Comparison of ENCODE assay signal across 2 cellular contexts in the genomic region with DNA sequence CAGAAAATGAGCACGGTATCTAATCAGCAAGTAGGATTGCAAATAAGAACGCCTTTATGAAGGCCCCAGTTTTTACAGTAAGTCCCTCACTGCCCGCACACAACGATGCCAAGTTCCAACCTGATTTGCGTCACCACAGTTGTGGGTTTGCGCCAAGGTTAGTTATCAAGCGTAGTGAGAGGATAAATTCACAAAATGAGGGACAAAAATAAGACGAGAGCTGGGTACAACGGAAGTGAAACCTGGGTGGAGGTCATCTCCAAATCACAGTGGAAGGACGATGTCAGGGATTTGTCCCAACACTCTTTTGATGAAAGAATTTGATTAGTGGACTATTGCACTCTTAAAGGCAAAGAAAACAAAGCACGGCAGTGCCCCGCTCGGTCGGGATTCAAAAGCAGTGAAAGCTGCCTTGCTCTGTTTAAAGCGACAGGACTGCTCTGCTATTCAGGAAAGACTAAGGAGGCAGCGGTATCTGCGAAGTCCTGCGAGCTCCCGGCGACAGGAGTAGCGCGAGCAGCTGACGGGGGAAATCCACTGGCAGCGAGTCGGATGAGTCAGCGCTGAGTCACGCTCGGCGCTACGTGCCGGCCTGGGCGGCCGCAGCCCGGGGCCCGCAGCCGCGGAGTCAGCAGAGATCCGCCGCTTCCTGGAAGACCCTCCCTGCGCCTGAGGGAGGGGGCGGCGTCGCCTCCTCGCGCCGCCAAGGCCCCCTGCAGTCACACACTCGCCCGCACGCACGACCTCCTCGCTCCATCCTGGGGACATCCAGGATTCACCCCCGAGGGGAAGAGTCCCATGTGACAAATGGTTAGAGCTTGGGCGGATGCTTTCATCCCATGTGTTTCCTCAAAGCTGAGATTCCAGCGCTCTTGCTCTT.
TF ChIP-seq lines count a peak whose summit lies in the region.

No MANE protein-coding gene starts in this region.

TF ChIP-seq in HCT116, 20 proteins besides CTCF, POLR2A, EP300 and RAD21 (continued from another document):
- TF ChIP-seq, protein P1, sequence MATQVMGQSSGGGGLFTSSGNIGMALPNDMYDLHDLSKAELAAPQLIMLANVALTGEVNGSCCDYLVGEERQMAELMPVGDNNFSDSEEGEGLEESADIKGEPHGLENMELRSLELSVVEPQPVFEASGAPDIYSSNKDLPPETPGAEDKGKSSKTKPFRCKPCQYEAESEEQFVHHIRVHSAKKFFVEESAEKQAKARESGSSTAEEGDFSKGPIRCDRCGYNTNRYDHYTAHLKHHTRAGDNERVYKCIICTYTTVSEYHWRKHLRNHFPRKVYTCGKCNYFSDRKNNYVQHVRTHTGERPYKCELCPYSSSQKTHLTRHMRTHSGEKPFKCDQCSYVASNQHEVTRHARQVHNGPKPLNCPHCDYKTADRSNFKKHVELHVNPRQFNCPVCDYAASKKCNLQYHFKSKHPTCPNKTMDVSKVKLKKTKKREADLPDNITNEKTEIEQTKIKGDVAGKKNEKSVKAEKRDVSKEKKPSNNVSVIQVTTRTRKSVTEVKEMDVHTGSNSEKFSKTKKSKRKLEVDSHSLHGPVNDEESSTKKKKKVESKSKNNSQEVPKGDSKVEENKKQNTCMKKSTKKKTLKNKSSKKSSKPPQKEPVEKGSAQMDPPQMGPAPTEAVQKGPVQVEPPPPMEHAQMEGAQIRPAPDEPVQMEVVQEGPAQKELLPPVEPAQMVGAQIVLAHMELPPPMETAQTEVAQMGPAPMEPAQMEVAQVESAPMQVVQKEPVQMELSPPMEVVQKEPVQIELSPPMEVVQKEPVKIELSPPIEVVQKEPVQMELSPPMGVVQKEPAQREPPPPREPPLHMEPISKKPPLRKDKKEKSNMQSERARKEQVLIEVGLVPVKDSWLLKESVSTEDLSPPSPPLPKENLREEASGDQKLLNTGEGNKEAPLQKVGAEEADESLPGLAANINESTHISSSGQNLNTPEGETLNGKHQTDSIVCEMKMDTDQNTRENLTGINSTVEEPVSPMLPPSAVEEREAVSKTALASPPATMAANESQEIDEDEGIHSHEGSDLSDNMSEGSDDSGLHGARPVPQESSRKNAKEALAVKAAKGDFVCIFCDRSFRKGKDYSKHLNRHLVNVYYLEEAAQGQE (IDR thresholded peaks at IDR 0.05; ENCODE audit: low read depth): no peak
- TF ChIP-seq EGR1 (IDR thresholded peaks at IDR 0.05; ENCODE audit: low read depth) (no peak), SP1 (IDR thresholded peaks at IDR 0.05; ENCODE audit: low read depth) (no peak), SIN3A (IDR thresholded peaks at IDR 0.05; ENCODE audit: low read depth) (no peak), EZH2 (IDR thresholded peaks at IDR 0.05) (no peak), CEBPB (IDR thresholded peaks at IDR 0.05; ENCODE audit: low read depth) (no peak), EZH2phosphoT487 (IDR thresholded peaks at IDR 0.05; ENCODE audit: borderline replicate concordance) (no peak), FOSL1 (IDR thresholded peaks at IDR 0.05; ENCODE audit: low read depth) (no peak), POLR2AphosphoS5 (IDR thresholded peaks at IDR 0.05; ENCODE audit: low read depth, low read length) (peak; percentile 90), JUND (IDR thresholded peaks at IDR 0.05) (no peak), ELF1 (IDR thresholded peaks at IDR 0.05; ENCODE audit: borderline replicate concordance, low read depth) (no peak), YY1 (IDR thresholded peaks at IDR 0.05; ENCODE audit: extremely low read depth, insufficient replicate concordance, low read depth, low read length) (no peak)
- TF ChIP-seq, protein P2, sequence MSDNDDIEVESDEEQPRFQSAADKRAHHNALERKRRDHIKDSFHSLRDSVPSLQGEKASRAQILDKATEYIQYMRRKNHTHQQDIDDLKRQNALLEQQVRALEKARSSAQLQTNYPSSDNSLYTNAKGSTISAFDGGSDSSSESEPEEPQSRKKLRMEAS (IDR thresholded peaks at IDR 0.05): no peak
- TF ChIP-seq, protein P3, sequence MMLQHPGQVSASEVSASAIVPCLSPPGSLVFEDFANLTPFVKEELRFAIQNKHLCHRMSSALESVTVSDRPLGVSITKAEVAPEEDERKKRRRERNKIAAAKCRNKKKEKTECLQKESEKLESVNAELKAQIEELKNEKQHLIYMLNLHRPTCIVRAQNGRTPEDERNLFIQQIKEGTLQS (IDR thresholded peaks at IDR 0.05): no peak

TF ChIP-seq in SK-N-SH treated with all-trans-retinoic acid at 6 μM for 48 hours, 23 proteins besides CTCF, POLR2A, EP300 and RAD21 (continued from another document):
- TF ChIP-seq, protein P4, sequence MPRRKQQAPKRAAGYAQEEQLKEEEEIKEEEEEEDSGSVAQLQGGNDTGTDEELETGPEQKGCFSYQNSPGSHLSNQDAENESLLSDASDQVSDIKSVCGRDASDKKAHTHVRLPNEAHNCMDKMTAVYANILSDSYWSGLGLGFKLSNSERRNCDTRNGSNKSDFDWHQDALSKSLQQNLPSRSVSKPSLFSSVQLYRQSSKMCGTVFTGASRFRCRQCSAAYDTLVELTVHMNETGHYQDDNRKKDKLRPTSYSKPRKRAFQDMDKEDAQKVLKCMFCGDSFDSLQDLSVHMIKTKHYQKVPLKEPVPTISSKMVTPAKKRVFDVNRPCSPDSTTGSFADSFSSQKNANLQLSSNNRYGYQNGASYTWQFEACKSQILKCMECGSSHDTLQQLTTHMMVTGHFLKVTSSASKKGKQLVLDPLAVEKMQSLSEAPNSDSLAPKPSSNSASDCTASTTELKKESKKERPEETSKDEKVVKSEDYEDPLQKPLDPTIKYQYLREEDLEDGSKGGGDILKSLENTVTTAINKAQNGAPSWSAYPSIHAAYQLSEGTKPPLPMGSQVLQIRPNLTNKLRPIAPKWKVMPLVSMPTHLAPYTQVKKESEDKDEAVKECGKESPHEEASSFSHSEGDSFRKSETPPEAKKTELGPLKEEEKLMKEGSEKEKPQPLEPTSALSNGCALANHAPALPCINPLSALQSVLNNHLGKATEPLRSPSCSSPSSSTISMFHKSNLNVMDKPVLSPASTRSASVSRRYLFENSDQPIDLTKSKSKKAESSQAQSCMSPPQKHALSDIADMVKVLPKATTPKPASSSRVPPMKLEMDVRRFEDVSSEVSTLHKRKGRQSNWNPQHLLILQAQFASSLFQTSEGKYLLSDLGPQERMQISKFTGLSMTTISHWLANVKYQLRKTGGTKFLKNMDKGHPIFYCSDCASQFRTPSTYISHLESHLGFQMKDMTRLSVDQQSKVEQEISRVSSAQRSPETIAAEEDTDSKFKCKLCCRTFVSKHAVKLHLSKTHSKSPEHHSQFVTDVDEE (CRISPR knock-in tag; IDR thresholded peaks at IDR 0.05): peak; percentile 71
- 0 out of 2 replicates have a peak, but pooled peaks have one; percentile 37 for TF ChIP-seq OSR1 (CRISPR knock-in tag; IDR thresholded peaks at IDR 0.05)
- peak; percentile 94 for TF ChIP-seq CSDC2 (CRISPR knock-in tag; IDR thresholded peaks at IDR 0.05)
- TF ChIP-seq RARB (CRISPR knock-in tag; IDR thresholded peaks at IDR 0.05): 0 out of 2 replicates have a peak, but pooled peaks have one; percentile 60
- peak; percentile 98; the same call in 1 of the 2 replicates for TF ChIP-seq BACH2 (CRISPR knock-in tag; IDR thresholded peaks at IDR 0.05; ENCODE audit: borderline replicate concordance)
- TF ChIP-seq, protein P5, sequence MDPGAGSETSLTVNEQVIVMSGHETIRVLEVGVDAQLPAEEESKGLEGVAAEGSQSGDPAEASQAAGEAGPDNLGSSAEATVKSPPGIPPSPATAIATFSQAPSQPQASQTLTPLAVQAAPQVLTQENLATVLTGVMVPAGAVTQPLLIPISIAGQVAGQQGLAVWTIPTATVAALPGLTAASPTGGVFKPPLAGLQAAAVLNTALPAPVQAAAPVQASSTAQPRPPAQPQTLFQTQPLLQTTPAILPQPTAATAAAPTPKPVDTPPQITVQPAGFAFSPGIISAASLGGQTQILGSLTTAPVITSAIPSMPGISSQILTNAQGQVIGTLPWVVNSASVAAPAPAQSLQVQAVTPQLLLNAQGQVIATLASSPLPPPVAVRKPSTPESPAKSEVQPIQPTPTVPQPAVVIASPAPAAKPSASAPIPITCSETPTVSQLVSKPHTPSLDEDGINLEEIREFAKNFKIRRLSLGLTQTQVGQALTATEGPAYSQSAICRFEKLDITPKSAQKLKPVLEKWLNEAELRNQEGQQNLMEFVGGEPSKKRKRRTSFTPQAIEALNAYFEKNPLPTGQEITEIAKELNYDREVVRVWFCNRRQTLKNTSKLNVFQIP (CRISPR knock-in tag; IDR thresholded peaks at IDR 0.05; ENCODE audit: borderline replicate concordance, low read depth): peak; percentile 50; the same call in 1 of the 2 replicates
- TF ChIP-seq, protein P6, sequence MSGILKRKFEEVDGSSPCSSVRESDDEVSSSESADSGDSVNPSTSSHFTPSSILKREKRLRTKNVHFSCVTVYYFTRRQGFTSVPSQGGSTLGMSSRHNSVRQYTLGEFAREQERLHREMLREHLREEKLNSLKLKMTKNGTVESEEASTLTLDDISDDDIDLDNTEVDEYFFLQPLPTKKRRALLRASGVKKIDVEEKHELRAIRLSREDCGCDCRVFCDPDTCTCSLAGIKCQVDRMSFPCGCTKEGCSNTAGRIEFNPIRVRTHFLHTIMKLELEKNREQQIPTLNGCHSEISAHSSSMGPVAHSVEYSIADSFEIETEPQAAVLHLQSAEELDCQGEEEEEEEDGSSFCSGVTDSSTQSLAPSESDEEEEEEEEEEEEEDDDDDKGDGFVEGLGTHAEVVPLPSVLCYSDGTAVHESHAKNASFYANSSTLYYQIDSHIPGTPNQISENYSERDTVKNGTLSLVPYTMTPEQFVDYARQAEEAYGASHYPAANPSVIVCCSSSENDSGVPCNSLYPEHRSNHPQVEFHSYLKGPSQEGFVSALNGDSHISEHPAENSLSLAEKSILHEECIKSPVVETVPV (CRISPR knock-in tag; IDR thresholded peaks at IDR 0.05): no peak
- peak; percentile 59; the same call in 1 of the 2 replicates for TF ChIP-seq TOX (CRISPR knock-in tag; IDR thresholded peaks at IDR 0.05; ENCODE audit: borderline replicate concordance)
- no peak for TF ChIP-seq ZNF8 (CRISPR knock-in tag; IDR thresholded peaks at IDR 0.05)
- TF ChIP-seq, protein P7, sequence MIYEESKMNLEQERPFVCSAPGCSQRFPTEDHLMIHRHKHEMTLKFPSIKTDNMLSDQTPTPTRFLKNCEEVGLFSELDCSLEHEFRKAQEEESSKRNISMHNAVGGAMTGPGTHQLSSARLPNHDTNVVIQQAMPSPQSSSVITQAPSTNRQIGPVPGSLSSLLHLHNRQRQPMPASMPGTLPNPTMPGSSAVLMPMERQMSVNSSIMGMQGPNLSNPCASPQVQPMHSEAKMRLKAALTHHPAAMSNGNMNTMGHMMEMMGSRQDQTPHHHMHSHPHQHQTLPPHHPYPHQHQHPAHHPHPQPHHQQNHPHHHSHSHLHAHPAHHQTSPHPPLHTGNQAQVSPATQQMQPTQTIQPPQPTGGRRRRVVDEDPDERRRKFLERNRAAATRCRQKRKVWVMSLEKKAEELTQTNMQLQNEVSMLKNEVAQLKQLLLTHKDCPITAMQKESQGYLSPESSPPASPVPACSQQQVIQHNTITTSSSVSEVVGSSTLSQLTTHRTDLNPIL (CRISPR knock-in tag; IDR thresholded peaks at IDR 0.05; ENCODE audit: low read depth): no peak
- TF ChIP-seq ZNF70 (CRISPR knock-in tag; IDR thresholded peaks at IDR 0.05): peak; percentile 76
- no peak for TF ChIP-seq ARNTL (CRISPR knock-in tag; IDR thresholded peaks at IDR 0.05; ENCODE audit: borderline replicate concordance, low read depth)
- TF ChIP-seq TCF4 (CRISPR knock-in tag; IDR thresholded peaks at IDR 0.05; ENCODE audit: borderline replicate concordance): peak; percentile 47; the same call in 1 of the 2 replicates
- TF ChIP-seq ISL1 (CRISPR knock-in tag; IDR thresholded peaks at IDR 0.05): no peak
- peak; percentile 44; the same call in 1 of the 2 replicates for TF ChIP-seq ZC3H10 (CRISPR knock-in tag; IDR thresholded peaks at IDR 0.05)
- TF ChIP-seq, protein P8, sequence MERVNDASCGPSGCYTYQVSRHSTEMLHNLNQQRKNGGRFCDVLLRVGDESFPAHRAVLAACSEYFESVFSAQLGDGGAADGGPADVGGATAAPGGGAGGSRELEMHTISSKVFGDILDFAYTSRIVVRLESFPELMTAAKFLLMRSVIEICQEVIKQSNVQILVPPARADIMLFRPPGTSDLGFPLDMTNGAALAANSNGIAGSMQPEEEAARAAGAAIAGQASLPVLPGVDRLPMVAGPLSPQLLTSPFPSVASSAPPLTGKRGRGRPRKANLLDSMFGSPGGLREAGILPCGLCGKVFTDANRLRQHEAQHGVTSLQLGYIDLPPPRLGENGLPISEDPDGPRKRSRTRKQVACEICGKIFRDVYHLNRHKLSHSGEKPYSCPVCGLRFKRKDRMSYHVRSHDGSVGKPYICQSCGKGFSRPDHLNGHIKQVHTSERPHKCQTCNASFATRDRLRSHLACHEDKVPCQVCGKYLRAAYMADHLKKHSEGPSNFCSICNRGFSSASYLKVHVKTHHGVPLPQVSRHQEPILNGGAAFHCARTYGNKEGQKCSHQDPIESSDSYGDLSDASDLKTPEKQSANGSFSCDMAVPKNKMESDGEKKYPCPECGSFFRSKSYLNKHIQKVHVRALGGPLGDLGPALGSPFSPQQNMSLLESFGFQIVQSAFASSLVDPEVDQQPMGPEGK (CRISPR knock-in tag; IDR thresholded peaks at IDR 0.05; ENCODE audit: borderline replicate concordance): peak; percentile 53; the same call in 1 of the 2 replicates
- no peak for TF ChIP-seq PPARA (CRISPR knock-in tag; IDR thresholded peaks at IDR 0.05; ENCODE audit: borderline replicate concordance)
- no peak for TF ChIP-seq ZFP30 (CRISPR knock-in tag; IDR thresholded peaks at IDR 0.05)
- TF ChIP-seq ZFP3 (CRISPR knock-in tag; IDR thresholded peaks at IDR 0.05): peak; percentile 56; the same call in 1 of the 2 replicates
- no peak for TF ChIP-seq ZNF565 (CRISPR knock-in tag; conservative IDR thresholded peaks at IDR 0.05; ENCODE audit: low read depth)
